In genomic region chr1:192630521-192631287, GRCh38 we compare ENCODE assay signal across 15 cellular contexts. TPM values are rescaled to one million over a fixed set of nuclear protein-coding genes. Genes with fewer than 3 reads are reported as not detected.
"Had no signal": no experiment of that assay in that cellular context is flagged by ENCODE, and none has a peak within 500 bp of the region (broad histone marks: within the 10 kb centered on the region; RNA-seq: fewer than 3 reads in every experiment).

No MANE protein-coding gene starts in this region.

- H3K27ac Mint-ChIP-seq: activated B cell treated with CpG ODN at 0.5 μM for 24 hours; activated CD4-positive, alpha-beta T cell treated with anti-CD3 and anti-CD28 coated beads, Interleukin-2, amount 10 ng/mL, durations not matched to agents 7 days and 5 days; activated naive CD4-positive, alpha-beta T cell treated with anti-CD3 and anti-CD28 coated beads for 36 hours; activated T-helper 17 cell treated with anti-CD3 and anti-CD28 coated beads, Interleukin-2, amount 50 U/mL, for 72 hours; naive B cell had no signal

- H3K27me3 ChIP-seq: colonic mucosa, gastroesophageal sphincter, thyroid gland, uterus had no signal

- ATAC-seq: activated T-helper 17 cell treated with anti-CD3 and anti-CD28 coated beads, Interleukin-2, amount 50 U/mL, for 72 hours; gastroesophageal sphincter had no signal

- H3K36me3 ChIP-seq: colonic mucosa, gastroesophageal sphincter, thyroid gland, uterus had no signal

- H3K4me1 ChIP-seq: colonic mucosa, gastroesophageal sphincter, thyroid gland, uterus had no signal

- H3K27ac ChIP-seq: colonic mucosa, gastroesophageal sphincter, skin epidermis, thyroid gland, uterus had no signal

- H3K4me1 Mint-ChIP-seq: activated CD4-positive, alpha-beta T cell treated with anti-CD3 and anti-CD28 coated beads, Interleukin-2, amount 10 ng/mL, durations not matched to agents 7 days and 5 days; activated T-helper 17 cell treated with anti-CD3 and anti-CD28 coated beads, Interleukin-2, amount 50 U/mL, for 72 hours had no signal

- H3K4me3 ChIP-seq: colonic mucosa, gastroesophageal sphincter, skin epidermis, thyroid gland, uterus had no signal

- H3K9me3 Mint-ChIP-seq: activated B cell treated with CpG ODN at 0.5 μM for 24 hours; activated CD4-positive, alpha-beta T cell treated with anti-CD3 and anti-CD28 coated beads, Interleukin-2, amount 10 ng/mL, durations not matched to agents 7 days and 5 days; activated naive CD4-positive, alpha-beta T cell treated with anti-CD3 and anti-CD28 coated beads for 36 hours; activated T-helper 17 cell treated with anti-CD3 and anti-CD28 coated beads, Interleukin-2, amount 50 U/mL, for 72 hours; naive B cell had no signal

- H3K4me3 Mint-ChIP-seq: activated B cell treated with CpG ODN at 0.5 μM for 24 hours; activated CD4-positive, alpha-beta T cell treated with anti-CD3 and anti-CD28 coated beads, Interleukin-2, amount 10 ng/mL, durations not matched to agents 7 days and 5 days; activated naive CD4-positive, alpha-beta T cell treated with anti-CD3 and anti-CD28 coated beads for 36 hours; activated T-helper 17 cell treated with anti-CD3 and anti-CD28 coated beads, Interleukin-2, amount 50 U/mL, for 72 hours had no signal

- DNase-seq: activated B cell treated with CpG ODN at 0.5 μM for 24 hours; activated CD4-positive, alpha-beta T cell treated with anti-CD3 and anti-CD28 coated beads, Interleukin-2, amount 10 ng/mL, durations not matched to agents 7 days and 5 days; activated naive CD4-positive, alpha-beta T cell treated with anti-CD3 and anti-CD28 coated beads for 36 hours; activated T-cell treated with anti-CD3 and anti-CD28 coated beads for 4 hours; caudate nucleus; colonic mucosa; effector CD4-positive, alpha-beta T cell; kidney; naive B cell; thyroid gland; uterus had no signal

- H3K36me3 Mint-ChIP-seq: naive B cell had no signal

- H3K9me3 ChIP-seq: colonic mucosa, gastroesophageal sphincter, thyroid gland, uterus had no signal

RNA-seq across cellular contexts. Expression of gene RGS13, which starts 5.2 kb away (rescaled TPM):
- total RNA-seq: activated CD4-positive, alpha-beta T cell treated with anti-CD3 and anti-CD28 coated beads, Interleukin-2, amount 10 ng/mL, durations not matched to agents 7 days and 5 days; activated CD8-positive, alpha-beta memory T cell treated with anti-CD3 and anti-CD28 coated beads for 36 hours; activated naive CD4-positive, alpha-beta T cell treated with anti-CD3 and anti-CD28 coated beads for 36 hours; thyroid gland had no signal
